ENCODE assay signal across 21 cellular contexts in the genomic region with DNA sequence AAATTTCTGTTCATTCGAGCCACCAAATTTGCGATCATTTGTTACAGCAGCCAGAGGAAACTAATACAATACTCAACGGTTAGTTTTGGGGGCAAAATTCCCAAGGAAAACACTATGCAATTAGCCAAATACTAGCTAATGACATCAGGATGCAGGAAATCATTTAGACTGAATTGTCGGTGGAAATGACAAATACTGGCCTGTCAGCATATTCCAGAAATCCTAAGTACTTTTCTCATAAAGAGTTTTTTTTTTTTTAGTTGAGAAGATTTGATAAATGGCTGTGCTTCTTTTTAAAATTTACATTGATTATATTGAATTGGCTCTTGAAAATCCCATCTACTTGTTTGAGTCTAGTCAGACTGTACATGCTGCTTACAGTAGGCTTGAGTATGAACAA.
DNase-seq lines count a peak whose midpoint lies in the region; ATAC-seq, FAIRE-seq and TF ChIP-seq lines count a peak whose summit lies in the region.
"Had no signal": no experiment of that assay in that cellular context is flagged by ENCODE, and none has a peak within 500 bp of the region (broad histone marks: within the 10 kb centered on the region; RNA-seq: fewer than 3 reads in every experiment).

No MANE protein-coding gene starts in this region.

- BruUV-seq in IMR-90 (replicated peaks; lab: Mats Ljungman, UMichigan): no TSS peak
- no TSS peak for BruUV-seq in K562 (replicated peaks; lab: Mats Ljungman, UMichigan)

- no peak overlapping the region for H3K4ac ChIP-seq in IMR-90 (ENCODE audit: low read depth, low read length)

- no peak overlapping the region for H2BK20ac ChIP-seq in IMR-90 (ENCODE audit: low read depth, low read length)

- H3K4me1 Mint-ChIP-seq in type B pancreatic cell (ENCODE audit: unreplicated experiment): no peaks in the 10 kb centered on the region
- H3K4me1 Mint-ChIP-seq: B cell had no signal

- no peak overlapping the region for H2AK9ac ChIP-seq in IMR-90 (replicated peaks; ENCODE audit: low read depth, low read length, poor library complexity)

- H3K56ac ChIP-seq in IMR-90 (ENCODE audit: extremely low read depth, insufficient read depth, low read length): no peak overlapping the region

- in situ Hi-C loops in IMR-90 (cut with MboI; ENCODE audit: low sequenced_read_pairs): loop anchor here (25.0 kb wide), 1 partner anchor 813 kb away; no protein-coding TSS in a partner anchor
- in situ Hi-C loops in K562 (cut with MboI): no loop called here

- H3K79me1 ChIP-seq in IMR-90 (ENCODE audit: low read depth in 1 of 2, low read length in 2 of 2): no peaks in the 10 kb centered on the region

- CTCF ChIA-PET in A549 (lab: Yijun Ruan, JAX) (no interaction called here), IMR-90 (lab: Yijun Ruan, JAX) (no interaction called here), K562 (lab: Yijun Ruan, JAX; ENCODE audit: low intra/inter-chr PET ratio) (no interaction called here)

- dilution Hi-C loops in IMR-90 (cut with HindIII; ENCODE audit: low sequenced_read_pairs, unreplicated experiment): no loop called here

- intact Hi-C loops in IMR-90 (cut with micrococcal nuclease) (no loop called here), K562 (cut with micrococcal nuclease) (no loop called here)

- POLR2A ChIA-PET in A549 (lab: Yijun Ruan, JAX) (no interaction called here), IMR-90 (lab: Charles Lee; ENCODE audit: unreplicated experiment) (no interaction called here), K562 (lab: Yijun Ruan, JAX) (interaction anchor here (1.1 kb wide), 1 partner anchor 9 kb away, joined by 3 read pairs; no protein-coding TSS in a partner anchor)

- H3K9me3 ChIP-seq in A549: no peaks in the 10 kb centered on the region
- no peaks in the 10 kb centered on the region for H3K9me3 ChIP-seq in IMR-90 (ENCODE audit: control insufficient read depth, insufficient read depth, low read length)
- no peaks in the 10 kb centered on the region for H3K9me3 ChIP-seq in K562 (replicated peaks; ENCODE audit: control insufficient read depth, insufficient read depth, low read depth, low read length)
- H3K9me3 ChIP-seq: BLaER1 treated with 17β-estradiol and CSF1 and Interleukin-3, amounts not matched to agents 10 nM and 100 nM; Caco-2 had no signal

- H3K4me3 Mint-ChIP-seq in type B pancreatic cell: no peak overlapping the region
- H3K4me3 Mint-ChIP-seq: B cell; CD4-positive, alpha-beta T cell; CD8-positive, alpha-beta T cell had no signal

- H3K27ac ChIP-seq in A549 (no peak overlapping the region), IMR-90 (ENCODE audit: insufficient read depth, low read length) (no peak overlapping the region), K562 (ENCODE audit: extremely low read depth, low read depth, low read length) (no peak overlapping the region)
- H3K27ac ChIP-seq: BLaER1 treated with 17β-estradiol and CSF1 and Interleukin-3, amounts not matched to agents 10 nM and 100 nM; C4-2B had no signal

- no peaks in the 10 kb centered on the region for H3K27me3 Mint-ChIP-seq in type B pancreatic cell
- H3K27me3 Mint-ChIP-seq: B cell had no signal

- H3K4me1 ChIP-seq in A549 (no peaks in the 10 kb centered on the region), IMR-90 (ENCODE audit: control insufficient read depth, insufficient read depth, low read length) (no peaks in the 10 kb centered on the region), K562 (replicated peaks in 1 of 2; ENCODE audit: control insufficient read depth in 2 of 2, insufficient read depth in 2 of 2, low read length in 2 of 2) (no peaks in the 10 kb centered on the region)
- H3K4me1 ChIP-seq: BLaER1 treated with 17β-estradiol and CSF1 and Interleukin-3, amounts not matched to agents 10 nM and 100 nM; Caco-2 had no signal

- DNase-seq in A549 (ENCODE audit: low read depth in 1 of 2, low spot score in 1 of 2): no peak
- DNase-seq in IMR-90: no peak
- DNase-seq in K562 (ENCODE audit: extremely low read depth in 1 of 4, low spot score in 3 of 4): no peak
- no peak for DNase-seq in NCI-H345 (lab: John Stamatoyannopoulos, UW)
- no peak for DNase-seq in type B pancreatic cell (ENCODE audit: extremely low spot score, unreplicated experiment)
- DNase-seq: 8988T; AML-193; Caco-2; Calu3; CD4-positive, alpha-beta T cell; CD8-positive, alpha-beta T cell; DMS79 treated with DMSO at 0.1 percent for 48 hours; GF-D8 had no signal

- H3K27ac Mint-ChIP-seq in type B pancreatic cell: no peak overlapping the region
- H3K27ac Mint-ChIP-seq: B cell; CD4-positive, alpha-beta T cell; CD8-positive, alpha-beta T cell had no signal

- no peak overlapping the region for H2BK5ac ChIP-seq in IMR-90 (ENCODE audit: low read depth, low read length, poor library complexity, severe bottlenecking)

- TF ChIP-seq EP300 in A549 (IDR thresholded peaks at IDR 0.05) (no peak), K562 (IDR thresholded peaks at IDR 0.05; ENCODE audit: low read length) (no peak)

- H3K36me3 ChIP-seq in IMR-90 (ENCODE audit: control insufficient read depth, insufficient read depth, low read length): no peaks in the 10 kb centered on the region
- H3K36me3 ChIP-seq in K562 (ENCODE audit: control insufficient read depth, insufficient read depth, low read length): no peaks in the 10 kb centered on the region
- H3K36me3 ChIP-seq: BLaER1 treated with 17β-estradiol and CSF1 and Interleukin-3, amounts not matched to agents 10 nM and 100 nM had no signal

- H3K9me1 ChIP-seq in IMR-90 (ENCODE audit: insufficient read depth, low read length): no peaks in the 10 kb centered on the region
- no peaks in the 10 kb centered on the region for H3K9me1 ChIP-seq in K562 (ENCODE audit: control insufficient read depth, insufficient read depth, low read length)

- H3K9ac ChIP-seq in IMR-90 (ENCODE audit: low read depth, low read length) (no peak overlapping the region), K562 (ENCODE audit: insufficient read depth in 1 of 2, low read depth in 2 of 2, low read length in 2 of 2) (no peak overlapping the region)
- H3K9ac ChIP-seq: BLaER1 treated with 17β-estradiol and CSF1 and Interleukin-3, amounts not matched to agents 10 nM and 100 nM had no signal

- no peak overlapping the region for H3K14ac ChIP-seq in IMR-90 (replicated peaks; ENCODE audit: low read depth, low read length)

- no peak overlapping the region for H3K18ac ChIP-seq in IMR-90 (ENCODE audit: low read depth, low read length)

- H4K91ac ChIP-seq in IMR-90 (ENCODE audit: insufficient read depth, low read depth, low read length): no peak overlapping the region

- no peak overlapping the region for H2AFZ ChIP-seq in IMR-90 (replicated peaks; ENCODE audit: low read length, poor library complexity)
- H2AFZ ChIP-seq in K562 (ENCODE audit: low read depth, low read length): no peak overlapping the region

- TF ChIP-seq POLR2A in A549 (IDR thresholded peaks at IDR 0.05; ENCODE audit: low read length) (no peak), IMR-90 (IDR thresholded peaks at IDR 0.05; ENCODE audit: low read depth, low read length) (no peak), K562 (conservative IDR thresholded peaks at IDR 0.05) (no peak)

- no peak overlapping the region for H3K23ac ChIP-seq in IMR-90 (ENCODE audit: low read depth, low read length)

- ATAC-seq in A549: no peak
- no peak for ATAC-seq in IMR-90 (ENCODE audit: low read depth)
- ATAC-seq in K562: no peak
- ATAC-seq: CD8-positive, alpha-beta T cell had no signal

- no peak for FAIRE-seq in A549 (lab: Jason Lieb, UNC)
- FAIRE-seq in K562 (lab: Jason Lieb, UNC): no peak
- FAIRE-seq: A204.1, D721Med, G401.6, GM12891, GM19239 had no signal

- H3K9me3 Mint-ChIP-seq in type B pancreatic cell: no peaks in the 10 kb centered on the region
- H3K9me3 Mint-ChIP-seq: CD4-positive, alpha-beta T cell; CD8-positive, alpha-beta T cell had no signal

- H4K20me1 ChIP-seq in IMR-90 (ENCODE audit: insufficient read depth, low read length): no peaks in the 10 kb centered on the region
- no peaks in the 10 kb centered on the region for H4K20me1 ChIP-seq in K562 (replicated peaks; ENCODE audit: control insufficient read depth, insufficient read depth, low read length)
- H4K20me1 ChIP-seq: BLaER1 treated with 17β-estradiol and CSF1 and Interleukin-3, amounts not matched to agents 10 nM and 100 nM had no signal

- no peaks in the 10 kb centered on the region for H3K27me3 ChIP-seq in IMR-90 (ENCODE audit: control insufficient read depth, insufficient read depth, low read length)
- no peaks in the 10 kb centered on the region for H3K27me3 ChIP-seq in K562 (ENCODE audit: control insufficient read depth in 2 of 2, insufficient read depth in 2 of 2, low read length in 2 of 2)
- H3K27me3 ChIP-seq: BLaER1 treated with 17β-estradiol and CSF1 and Interleukin-3, amounts not matched to agents 10 nM and 100 nM had no signal

- WGBS in A549 (ENCODE audit: missing lambda C conversion rate): 36% methylated on average over 4 of the region's 4 CpGs
- WGBS in IMR-90 (ENCODE audit: extremely low coverage in 2 of 2, insufficient read length in 1 of 2), 2 experiments: no CpG with 5 or more reads among the region's 4 CpGs
- WGBS in K562 (ENCODE audit: insufficient coverage, low coverage, missing lambda C conversion rate): 19% methylated on average over 4 of the region's 4 CpGs

- H3K79me2 ChIP-seq in K562 (ENCODE audit: control insufficient read depth, insufficient read depth, low read length): no peaks in the 10 kb centered on the region

- no peak overlapping the region for H4K5ac ChIP-seq in IMR-90 (ENCODE audit: low read depth, low read length)

- H3K36me3 Mint-ChIP-seq in type B pancreatic cell: no peaks in the 10 kb centered on the region
- H3K36me3 Mint-ChIP-seq: CD8-positive, alpha-beta T cell had no signal

- H3K4me3 ChIP-seq in A549 (no peak overlapping the region), IMR-90 (ENCODE audit: insufficient read depth, low read depth, low read length) (no peak overlapping the region), K562 (no peak overlapping the region)
- H3K4me3 ChIP-seq: BLaER1 treated with 17β-estradiol and CSF1 and Interleukin-3, amounts not matched to agents 10 nM and 100 nM had no signal

- H4K8ac ChIP-seq in IMR-90 (ENCODE audit: low read depth in 2 of 2, low read length in 2 of 2): no peak overlapping the region

- no peak overlapping the region for H2AK5ac ChIP-seq in IMR-90 (ENCODE audit: low read depth, low read length)

- H3K4me2 ChIP-seq in A549 (no peak overlapping the region), IMR-90 (ENCODE audit: low read depth, low read length) (no peak overlapping the region), K562 (ENCODE audit: insufficient read depth, low read length) (no peak overlapping the region)
- H3K4me2 ChIP-seq: BLaER1 treated with 17β-estradiol and CSF1 and Interleukin-3, amounts not matched to agents 10 nM and 100 nM had no signal

- no peak overlapping the region for H2BK120ac ChIP-seq in IMR-90 (ENCODE audit: low read depth, low read length)

- TF ChIP-seq CTCF in A549 (IDR thresholded peaks at IDR 0.05) (no peak), IMR-90 (conservative IDR thresholded peaks at IDR 0.05; ENCODE audit: low read depth, low read length) (no peak), K562 (IDR thresholded peaks at IDR 0.05 in 2 of 3, conservative IDR thresholded peaks at IDR 0.05 in 1 of 3; ENCODE audit: insufficient read depth in 2 of 3, low read depth in 1 of 3, low read length in 3 of 3) (no peak), type B pancreatic cell (conservative IDR thresholded peaks at IDR 0.05) (no peak)

- no peak overlapping the region for H2BK15ac ChIP-seq in IMR-90 (ENCODE audit: low read depth, low read length)

- TF ChIP-seq RAD21 in A549 (conservative IDR thresholded peaks at IDR 0.05 in 1 of 2, IDR thresholded peaks at IDR 0.05 in 1 of 2) (no peak), IMR-90 (IDR thresholded peaks at IDR 0.05; ENCODE audit: low read length) (no peak), K562 (CRISPR knock-in tag; conservative IDR thresholded peaks at IDR 0.05 in 1 of 2, IDR thresholded peaks at IDR 0.05 in 1 of 2) (no peak)
